12 cellular contexts compared by ENCODE assay signal in genomic region chr4:101355246-101355645, GRCh38. TPM values are rescaled to one million over a fixed set of nuclear protein-coding genes. Genes with fewer than 3 reads are reported as not detected.
DNase-seq lines count a peak whose midpoint lies in the region; ATAC-seq, FAIRE-seq and TF ChIP-seq lines count a peak whose summit lies in the region.
"Had no signal": no experiment of that assay in that cellular context is flagged by ENCODE, and none has a peak within 500 bp of the region (broad histone marks: within the 10 kb centered on the region; RNA-seq: fewer than 3 reads in every experiment).

No MANE protein-coding gene starts in this region.

- no peak overlapping the region for H3K27ac Mint-ChIP-seq in stimulated activated effector memory CD8-positive, alpha-beta T cell treated with anti-CD3 and anti-CD28 coated beads, Interleukin-12 subunit alpha, Interleukin-12 subunit beta, amount 100 ng/mL, for 72 hours
- H3K27ac Mint-ChIP-seq: activated CD4-positive, alpha-beta T cell treated with anti-CD3 and anti-CD28 coated beads, Interleukin-2, amount 10 ng/mL, durations not matched to agents 24 days and 14 days had no signal

- H3K36me3 Mint-ChIP-seq in stimulated activated effector memory CD8-positive, alpha-beta T cell treated with anti-CD3 and anti-CD28 coated beads, Interleukin-12 subunit alpha, Interleukin-12 subunit beta, amount 100 ng/mL, for 72 hours, result no peaks in the 10 kb centered on the region

- peak; percentile 94 for ATAC-seq in GM19397 (IDR thresholded peaks at IDR 0.05; ENCODE audit: unreplicated experiment)
- peak; percentile 99 for ATAC-seq in HG02938 (IDR thresholded peaks at IDR 0.05; ENCODE audit: unreplicated experiment)
- ATAC-seq in stimulated activated effector memory CD8-positive, alpha-beta T cell treated with anti-CD3 and anti-CD28 coated beads, Interleukin-12 subunit alpha, Interleukin-12 subunit beta, amount 100 ng/mL, for 72 hours, result no peak

- H3K36me3 ChIP-seq in GM06990 (ENCODE audit: control insufficient read depth, insufficient read depth, low read length) (no peaks in the 10 kb centered on the region), small intestine (ENCODE audit: control insufficient read depth in 2 of 2, insufficient read depth in 2 of 2, low read length in 2 of 2) (no peaks in the 10 kb centered on the region)

- no peak for FAIRE-seq in small intestine (lab: Jason Lieb, UNC)

- no peak overlapping the region for H3K4me3 Mint-ChIP-seq in stimulated activated effector memory CD8-positive, alpha-beta T cell treated with anti-CD3 and anti-CD28 coated beads, Interleukin-12 subunit alpha, Interleukin-12 subunit beta, amount 100 ng/mL, for 72 hours
- H3K4me3 Mint-ChIP-seq: activated CD4-positive, alpha-beta T cell treated with anti-CD3 and anti-CD28 coated beads, Interleukin-2, amount 10 ng/mL, durations not matched to agents 24 days and 14 days had no signal

- H3K4me3 ChIP-seq in GM06990 (replicated peaks; ENCODE audit: low read depth, low read length) (no peak overlapping the region), small intestine (ENCODE audit: low read depth in 1 of 2, low read length in 2 of 2) (no peak overlapping the region)
- H3K4me3 ChIP-seq: lung had no signal

- H3K27me3 ChIP-seq in GM06990 (replicated peaks; ENCODE audit: control insufficient read depth, insufficient read depth, low read length) (no peaks in the 10 kb centered on the region), small intestine (ENCODE audit: control insufficient read depth in 2 of 2, insufficient read depth in 2 of 2, low read length in 2 of 2) (no peaks in the 10 kb centered on the region)

- H3K4me1 Mint-ChIP-seq in stimulated activated effector memory CD8-positive, alpha-beta T cell treated with anti-CD3 and anti-CD28 coated beads, Interleukin-12 subunit alpha, Interleukin-12 subunit beta, amount 100 ng/mL, for 72 hours, result no peaks in the 10 kb centered on the region
- H3K4me1 Mint-ChIP-seq: activated CD4-positive, alpha-beta T cell treated with anti-CD3 and anti-CD28 coated beads, Interleukin-2, amount 10 ng/mL, durations not matched to agents 24 days and 14 days had no signal

- H3K4me1 ChIP-seq in small intestine (ENCODE audit: control insufficient read depth in 2 of 2, insufficient read depth in 1 of 2, low read depth in 1 of 2, low read length in 1 of 2), result peaks cover 0 to 9% of the 10 kb centered on the region in 2 donors

- no peak overlapping the region for H3K27ac ChIP-seq in small intestine (ENCODE audit: low read depth in 1 of 2, low read length in 1 of 2)
- H3K27ac ChIP-seq: RWPE1 had no signal

- H3K9me3 Mint-ChIP-seq in stimulated activated effector memory CD8-positive, alpha-beta T cell treated with anti-CD3 and anti-CD28 coated beads, Interleukin-12 subunit alpha, Interleukin-12 subunit beta, amount 100 ng/mL, for 72 hours, result no peaks in the 10 kb centered on the region
- H3K9me3 Mint-ChIP-seq: activated CD4-positive, alpha-beta T cell treated with anti-CD3 and anti-CD28 coated beads, Interleukin-2, amount 10 ng/mL, durations not matched to agents 24 days and 14 days had no signal

- no peak for TF ChIP-seq CTCF in GM06990 (IDR thresholded peaks at IDR 0.05; ENCODE audit: insufficient read depth, low read length, poor library complexity, severe bottlenecking)

- WGBS in small intestine, 3 donors, result 76 to 83% (median 79%) methylated on average over 3 of the region's 3 CpGs

- H3K9me3 ChIP-seq in small intestine (ENCODE audit: control insufficient read depth, low read depth), result no peaks in the 10 kb centered on the region

- DNase-seq in GM06990 (ENCODE audit: extremely low read depth, insufficient read length) (peak; percentile 32), NAMALWA (ENCODE audit: low spot score) (peak; percentile 63), hippocampal formation (lab: John Stamatoyannopoulos, UW) (no peak), small intestine (no peak), T1000 (lab: John Stamatoyannopoulos, UW) (no peak)
- DNase-seq in stimulated activated effector memory CD8-positive, alpha-beta T cell treated with anti-CD3 and anti-CD28 coated beads, Interleukin-12 subunit alpha, Interleukin-12 subunit beta, amount 100 ng/mL, for 72 hours (ENCODE audit: low spot score in 2 of 2), result no peak
- DNase-seq: activated CD4-positive, alpha-beta T cell treated with anti-CD3 and anti-CD28 coated beads, Interleukin-2, amount 10 ng/mL, durations not matched to agents 24 days and 14 days; aorta had no signal

RNA-seq across cellular contexts. Expression of gene PPP3CA, which starts 7.9 kb away (rescaled TPM):
- 10 to 100 TPM in 1 of 3 donors, 1 to 10 TPM in 2; 8.9 to 13.2 (median 9.2) TPM for polyA plus RNA-seq in small intestine

Comparison
In these comparisons a context has a peak if more than half of its experiments do, and no peak if none do; other contexts are left out.
1. DNase-seq: peak in GM06990 (single experiment) and NAMALWA (single experiment); none in hippocampal formation (0 of 2), stimulated activated effector memory CD8-positive, alpha-beta T cell treated with anti-CD3 and anti-CD28 coated beads, Interleukin-12 subunit alpha, Interleukin-12 subunit beta, amount 100 ng/mL, for 72 hours (0 of 2), small intestine (single experiment) and T1000 (single experiment).